ENCODE assay signal across 23 cellular contexts in the genomic region with DNA sequence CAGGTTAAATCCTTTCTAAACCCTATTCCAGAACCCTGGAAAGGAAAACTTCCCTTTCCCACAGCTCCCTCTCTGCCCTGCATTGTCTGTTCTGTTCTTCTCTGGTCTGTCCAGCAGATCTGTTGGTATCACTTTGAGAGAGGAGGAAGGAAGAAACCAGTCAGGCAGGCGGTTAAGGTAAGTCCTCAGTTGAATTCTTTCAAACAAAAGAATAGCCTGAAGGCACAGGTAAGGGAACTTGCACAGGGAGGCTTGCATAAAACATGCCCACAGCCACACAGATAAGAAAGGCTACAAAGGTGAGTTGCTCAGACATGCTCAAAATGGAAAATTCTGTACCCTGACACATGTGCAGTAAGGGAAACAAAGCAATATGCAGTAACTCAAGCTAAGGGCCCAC.
"Had no signal": no experiment of that assay in that cellular context is flagged by ENCODE, and none has a peak within 500 bp of the region (broad histone marks: within the 10 kb centered on the region; RNA-seq: fewer than 3 reads in every experiment).

No MANE protein-coding gene starts in this region.

- H3K4me3 ChIP-seq: coronary artery, hepatocyte, stomach, suprapubic skin, tibial nerve had no signal

- H3K27me3 ChIP-seq: hepatocyte, stomach, suprapubic skin, tibial nerve had no signal

- ATAC-seq: naive thymus-derived CD4-positive, alpha-beta T cell; sciatic nerve; stimulated activated effector memory CD8-positive, alpha-beta T cell treated with anti-CD3 and anti-CD28 coated beads, Interleukin-12 subunit alpha, Interleukin-12 subunit beta, amount 100 ng/mL, for 72 hours; T-helper 17 cell had no signal

- H3K27ac ChIP-seq: coronary artery, stomach, suprapubic skin, tibial nerve had no signal

- H3K27ac Mint-ChIP-seq: activated CD4-positive, alpha-beta memory T cell treated with anti-CD3 and anti-CD28 coated beads for 36 hours; activated naive CD4-positive, alpha-beta T cell treated with anti-CD3 and anti-CD28 coated beads for 36 hours; activated naive CD8-positive, alpha-beta T cell treated with anti-CD3 and anti-CD28 coated beads, Interleukin-2, amount 10 ng/mL, durations not matched to agents 7 days and 5 days; naive thymus-derived CD4-positive, alpha-beta T cell; stimulated activated effector memory CD8-positive, alpha-beta T cell treated with anti-CD3 and anti-CD28 coated beads, Interleukin-12 subunit alpha, Interleukin-12 subunit beta, amount 100 ng/mL, for 72 hours; T-helper 17 cell had no signal

- DNase-seq: activated CD4-positive, alpha-beta memory T cell treated with anti-CD3 and anti-CD28 coated beads for 36 hours; activated CD4-positive, alpha-beta T cell treated with anti-CD3 and anti-CD28 coated beads for 48 hours; activated CD4-positive, CD25-positive, alpha-beta regulatory T cell; activated naive CD4-positive, alpha-beta T cell treated with anti-CD3 and anti-CD28 coated beads for 36 hours; activated naive CD8-positive, alpha-beta T cell treated with anti-CD3 and anti-CD28 coated beads, Interleukin-2, amount 10 ng/mL, durations not matched to agents 7 days and 5 days; activated T-cell treated with anti-CD3 and anti-CD28 coated beads, Interleukin-2, amount 50 U/mL, for 48 hours; amniotic stem cell; cerebellar nuclear complex; erythroblast; glutamatergic neuron; naive thymus-derived CD4-positive, alpha-beta T cell; occipital lobe; small intestine; stimulated activated CD4-positive, alpha-beta T cell treated with anti-CD3 and anti-CD28 coated beads, Interleukin-2, amount 100 ng/mL, for 24 hours; stomach; T-helper 17 cell had no signal

- H3K4me1 ChIP-seq: stomach, suprapubic skin, tibial nerve had no signal

- H3K27me3 Mint-ChIP-seq: activated CD4-positive, alpha-beta memory T cell treated with anti-CD3 and anti-CD28 coated beads for 36 hours; activated naive CD8-positive, alpha-beta T cell treated with anti-CD3 and anti-CD28 coated beads, Interleukin-2, amount 10 ng/mL, durations not matched to agents 7 days and 5 days; T-helper 17 cell had no signal

- H3K4me2 ChIP-seq: hepatocyte had no signal

- H3K79me2 ChIP-seq: hepatocyte had no signal

- H3K4me1 Mint-ChIP-seq: activated naive CD8-positive, alpha-beta T cell treated with anti-CD3 and anti-CD28 coated beads, Interleukin-2, amount 10 ng/mL, durations not matched to agents 7 days and 5 days; naive thymus-derived CD4-positive, alpha-beta T cell; stimulated activated effector memory CD8-positive, alpha-beta T cell treated with anti-CD3 and anti-CD28 coated beads, Interleukin-12 subunit alpha, Interleukin-12 subunit beta, amount 100 ng/mL, for 72 hours; T-helper 17 cell had no signal

- H3K36me3 Mint-ChIP-seq: activated CD4-positive, alpha-beta memory T cell treated with anti-CD3 and anti-CD28 coated beads for 36 hours; stimulated activated effector memory CD8-positive, alpha-beta T cell treated with anti-CD3 and anti-CD28 coated beads, Interleukin-12 subunit alpha, Interleukin-12 subunit beta, amount 100 ng/mL, for 72 hours had no signal

- H3K36me3 ChIP-seq: stomach, suprapubic skin, tibial nerve had no signal

- H3K4me3 Mint-ChIP-seq: activated CD4-positive, alpha-beta memory T cell treated with anti-CD3 and anti-CD28 coated beads for 36 hours; activated naive CD4-positive, alpha-beta T cell treated with anti-CD3 and anti-CD28 coated beads for 36 hours; activated naive CD8-positive, alpha-beta T cell treated with anti-CD3 and anti-CD28 coated beads, Interleukin-2, amount 10 ng/mL, durations not matched to agents 7 days and 5 days; naive thymus-derived CD4-positive, alpha-beta T cell; neural crest cell; stimulated activated effector memory CD8-positive, alpha-beta T cell treated with anti-CD3 and anti-CD28 coated beads, Interleukin-12 subunit alpha, Interleukin-12 subunit beta, amount 100 ng/mL, for 72 hours; T-helper 17 cell had no signal
